Comparison of ENCODE assay signal across 8 cellular contexts in genomic region chr20:38863024-38863851, GRCh38.
DNase-seq lines count a peak whose midpoint lies in the region; ATAC-seq lines count a peak whose summit lies in the region.

No MANE protein-coding gene starts in this region.

- peak; percentile 74 for DNase-seq in OCI-M1 (lab: John Stamatoyannopoulos, UW)
- peak; percentile 61 for DNase-seq in central memory CD4-positive, alpha-beta T cell
- no peak for DNase-seq in amygdala (lab: John Stamatoyannopoulos, UW)
- DNase-seq in GM03348 (ENCODE audit: low spot score), result no peak
- no peak for DNase-seq in SW 1271 (lab: John Stamatoyannopoulos, UW)
- no peak for DNase-seq in HuH-7.5 (ENCODE audit: low spot score)

- ATAC-seq in GM18517 (IDR thresholded peaks at IDR 0.05; ENCODE audit: unreplicated experiment) (peak; percentile 59), HG02678 (IDR thresholded peaks at IDR 0.05; ENCODE audit: unreplicated experiment) (peak; percentile 67)

Comparison
In these comparisons a context has a peak if more than half of its experiments do, and no peak if none do; other contexts are left out.
1. DNase-seq: peak in OCI-M1 (single experiment) and central memory CD4-positive, alpha-beta T cell (single experiment); none in amygdala (0 of 56), GM03348 (single experiment), SW 1271 (0 of 2) and HuH-7.5 (single experiment).